ENCODE assay signal across 20 cellular contexts in the genomic region with DNA sequence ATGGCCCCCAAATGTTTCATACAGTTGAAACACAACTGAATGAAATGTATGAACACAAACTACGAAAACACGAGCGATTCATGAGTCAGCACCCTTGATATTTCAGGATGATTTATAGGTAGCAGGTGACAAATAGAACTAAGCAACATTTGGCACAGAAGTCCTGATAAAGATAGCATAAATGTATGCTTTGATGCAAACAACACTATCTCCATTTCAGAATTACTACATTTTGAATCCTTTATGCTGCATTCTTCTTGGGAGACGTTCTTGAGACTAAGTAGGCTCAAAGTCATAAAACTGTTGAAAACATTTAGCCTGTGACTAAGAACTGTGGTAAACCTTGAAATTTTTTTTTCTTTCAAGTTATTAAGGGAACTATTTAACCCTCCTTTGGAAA.
A peak's percentile ranks its signal among the peaks of the same experiment; 100 is the strongest.
DNase-seq lines count a peak whose midpoint lies in the region; ATAC-seq, FAIRE-seq and TF ChIP-seq lines count a peak whose summit lies in the region.
"Had no signal": no experiment of that assay in that cellular context is flagged by ENCODE, and none has a peak within 500 bp of the region (broad histone marks: within the 10 kb centered on the region; RNA-seq: fewer than 3 reads in every experiment).

No MANE protein-coding gene starts in this region.

- no peaks in the 10 kb centered on the region for H3K79me2 ChIP-seq in GM12878 (ENCODE audit: control insufficient read depth, insufficient read depth, low read length)

- CTCF ChIA-PET in AG04449 (lab: Yijun Ruan, JAX), result no interaction called here
- CTCF ChIA-PET in GM12878 (lab: Yijun Ruan, JAX), result no interaction called here

- no peak for TF ChIP-seq EP300 in GM12878 (IDR thresholded peaks at IDR 0.05; ENCODE audit: borderline replicate concordance in 1 of 2, control insufficient read depth in 1 of 2, low read depth in 2 of 2, low read length in 2 of 2)
- no peak for TF ChIP-seq EP300 in ovary (IDR thresholded peaks at IDR 0.05)

- no peak for TF ChIP-seq RAD21 in GM12878 (IDR thresholded peaks at IDR 0.05; ENCODE audit: insufficient read depth, low read depth, low read length)

- SMC1A ChIA-PET in GM12878 (lab: Charles Lee; ENCODE audit: uncharacterized antibody, unreplicated experiment), result no interaction called here

- TF ChIP-seq POLR2A in GM12878 (IDR thresholded peaks at IDR 0.05; ENCODE audit: low read depth, low read length) (no peak), ovary (IDR thresholded peaks at IDR 0.05) (no peak)

- in situ Hi-C loops in GM12878 (cut with MboI), result no loop called here

- no peak for TF ChIP-seq CTCF in AG04449 (IDR thresholded peaks at IDR 0.05; ENCODE audit: insufficient read depth, low read length, missing control alignments)
- no peak for TF ChIP-seq CTCF in HFF-Myc (IDR thresholded peaks at IDR 0.05; ENCODE audit: low read depth, low read length, missing control alignments)
- TF ChIP-seq CTCF in GM12878 (IDR thresholded peaks at IDR 0.05 in 2 of 3, conservative IDR thresholded peaks at IDR 0.05 in 1 of 3; ENCODE audit: control insufficient read depth in 2 of 3, extremely low read depth in 1 of 3, insufficient read depth in 1 of 3, low read depth in 3 of 3, low read length in 3 of 3), result no peak
- no peak for TF ChIP-seq CTCF in ovary (IDR thresholded peaks at IDR 0.05)
- no peak for TF ChIP-seq CTCF in upper lobe of right lung (IDR thresholded peaks at IDR 0.05)

- H3K27ac ChIP-seq in GM12878 (ENCODE audit: control insufficient read depth, insufficient read depth) (peak overlapping the region; percentile 29; the same call in 1 of the 2 replicates), ovary (peak overlapping the region in 1 of 2 donors; percentile 5), upper lobe of right lung (no peak overlapping the region)
- H3K27ac ChIP-seq: brain microvascular endothelial cell had no signal

- no peaks in the 10 kb centered on the region for H3K27me3 ChIP-seq in GM12878 (replicated peaks in 1 of 2; ENCODE audit: control insufficient read depth in 2 of 2, insufficient read depth in 2 of 2, low read length in 1 of 2)
- no peaks in the 10 kb centered on the region for H3K27me3 ChIP-seq in ovary
- no peaks in the 10 kb centered on the region for H3K27me3 ChIP-seq in upper lobe of right lung
- H3K27me3 ChIP-seq: brain microvascular endothelial cell had no signal

- ATAC-seq in GM12878, result no peak; the same call in 1 of the 3 replicates
- ATAC-seq in upper lobe of right lung, result no peak
- ATAC-seq: esophagus mucosa; left lobe of liver; stimulated activated naive B cell treated with anti-CD40 and anti-IgM and Interleukin-4, amounts not matched to agents 10 μg/mL and 1 μg/mL and 100 μg/mL, for 72 hours had no signal

- no peak for FAIRE-seq in GM12878 (lab: Jason Lieb, UNC)

- H3K4me2 ChIP-seq in GM12878 (ENCODE audit: control insufficient read depth, insufficient read depth), result peak overlapping the region; percentile 68

- peak; percentile 36 for DNase-seq in AG04449 (ENCODE audit: low read depth, low spot score)
- peak; percentile 11 for DNase-seq in HFF-Myc (ENCODE audit: extremely low read depth, low read depth)
- DNase-seq in GM12878 (ENCODE audit: low read depth, low spot score), result no peak
- no peak for DNase-seq in ovary
- DNase-seq in D341Med (ENCODE audit: low spot score), result no peak
- no peak for DNase-seq in upper lobe of right lung
- no peak for DNase-seq in DMS53 (lab: John Stamatoyannopoulos, UW)
- no peak for DNase-seq in ureter (ENCODE audit: low spot score)
- DNase-seq: activated CD4-positive, CD25-positive, alpha-beta regulatory T cell; activated effector memory CD4-positive, alpha-beta T cell treated with anti-CD3 and anti-CD28 coated beads, Interleukin-2, amount 50 U/mL, for 16 hours; brain microvascular endothelial cell; GDM1; NCI-H187; NCI-H446; SIG-M5; stimulated activated naive B cell treated with anti-CD40 and anti-IgM and Interleukin-4, amounts not matched to agents 10 μg/mL and 1 μg/mL and 100 μg/mL, for 72 hours; T-helper 2 cell; trophoblast cell had no signal

- no peaks in the 10 kb centered on the region for H4K20me1 ChIP-seq in GM12878 (ENCODE audit: control insufficient read depth, insufficient read depth)

- no peak overlapping the region for H3K9ac ChIP-seq in GM12878 (ENCODE audit: control insufficient read depth, insufficient read depth, low read length)

- H3K4me3 ChIP-seq in AG04449 (ENCODE audit: low read depth, low read length), result no peak overlapping the region
- H3K4me3 ChIP-seq in HFF-Myc (replicated peaks; ENCODE audit: low read depth, low read length), result no peak overlapping the region
- H3K4me3 ChIP-seq in GM12878, result 0 out of 2 replicates have a peak overlapping the region, but pooled peaks have one; percentile 3
- H3K4me3 ChIP-seq in ovary, result peak overlapping the region; percentile 14
- no peak overlapping the region for H3K4me3 ChIP-seq in upper lobe of right lung

- RAD21 ChIA-PET in GM12878 (lab: Charles Lee; ENCODE audit: unreplicated experiment), result no interaction called here

- BruUV-seq in GM12878 (replicated peaks; lab: Mats Ljungman, UMichigan), result no TSS peak

- H3K4me1 ChIP-seq in GM12878 (ENCODE audit: control insufficient read depth, insufficient read depth, low read length) (peaks cover 32% of the 10 kb centered on the region), ovary (ENCODE audit: insufficient read depth) (peaks cover 16% of the 10 kb centered on the region), upper lobe of right lung (peaks cover 5% of the 10 kb centered on the region)

- 76% methylated on average over 4 of the region's 4 CpGs for WGBS in GM12878 (ENCODE audit: insufficient coverage, insufficient replicate concordance, low lambda C conversion rate, missing lambda C conversion rate)
- WGBS in ovary, 3 donors, result 14 to 19% (median 15%) methylated on average over 4 of the region's 4 CpGs

- intact Hi-C loops in GM12878 (cut with micrococcal nuclease; ENCODE audit: unreplicated experiment) (no loop called here), ovary (cut with DNase I) (no loop called here), upper lobe of right lung (cut with DNase I) (no loop called here)

- no peaks in the 10 kb centered on the region for H3K9me3 ChIP-seq in GM12878 (replicated peaks; ENCODE audit: control insufficient read depth, insufficient read depth, low read length)
- H3K9me3 ChIP-seq in ovary, result no peaks in the 10 kb centered on the region
- no peaks in the 10 kb centered on the region for H3K9me3 ChIP-seq in upper lobe of right lung

- no peaks in the 10 kb centered on the region for H3K36me3 ChIP-seq in GM12878 (ENCODE audit: control insufficient read depth in 2 of 2, insufficient read depth in 2 of 2, low read length in 1 of 2)
- no peaks in the 10 kb centered on the region for H3K36me3 ChIP-seq in ovary
- H3K36me3 ChIP-seq in upper lobe of right lung, result no peaks in the 10 kb centered on the region
- H3K36me3 ChIP-seq: brain microvascular endothelial cell had no signal

- POLR2A ChIA-PET in AG04449 (lab: Yijun Ruan, JAX) (no interaction called here), GM12878 (lab: Charles Lee) (no interaction called here)

- H2AFZ ChIP-seq in GM12878 (ENCODE audit: control insufficient read depth, low read depth, low read length), result peak overlapping the region; percentile 64

TF ChIP-seq in GM12878, 131 proteins besides CTCF, POLR2A, EP300 and RAD21:
- TF ChIP-seq MEF2B (IDR thresholded peaks at IDR 0.05; ENCODE audit: partially characterized antibody, poor library complexity, severe bottlenecking) (no peak), SPI1 (IDR thresholded peaks at IDR 0.05; ENCODE audit: borderline replicate concordance, insufficient read depth, low read depth, low read length) (no peak), JUND (IDR thresholded peaks at IDR 0.05; ENCODE audit: low read depth, low read length) (no peak), EGR1 (IDR thresholded peaks at IDR 0.05; ENCODE audit: borderline replicate concordance in 1 of 2, low read depth in 2 of 2, low read length in 2 of 2) (no peak), ZNF24 (IDR thresholded peaks at IDR 0.05) (no peak), MTA3 (IDR thresholded peaks at IDR 0.05; ENCODE audit: borderline replicate concordance, low read length) (no peak), ATF3 (IDR thresholded peaks at IDR 0.05; ENCODE audit: borderline replicate concordance, extremely low read depth, low read depth, low read length) (no peak)
- TF ChIP-seq, protein P1, sequence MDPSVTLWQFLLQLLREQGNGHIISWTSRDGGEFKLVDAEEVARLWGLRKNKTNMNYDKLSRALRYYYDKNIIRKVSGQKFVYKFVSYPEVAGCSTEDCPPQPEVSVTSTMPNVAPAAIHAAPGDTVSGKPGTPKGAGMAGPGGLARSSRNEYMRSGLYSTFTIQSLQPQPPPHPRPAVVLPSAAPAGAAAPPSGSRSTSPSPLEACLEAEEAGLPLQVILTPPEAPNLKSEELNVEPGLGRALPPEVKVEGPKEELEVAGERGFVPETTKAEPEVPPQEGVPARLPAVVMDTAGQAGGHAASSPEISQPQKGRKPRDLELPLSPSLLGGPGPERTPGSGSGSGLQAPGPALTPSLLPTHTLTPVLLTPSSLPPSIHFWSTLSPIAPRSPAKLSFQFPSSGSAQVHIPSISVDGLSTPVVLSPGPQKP (IDR thresholded peaks at IDR 0.05; ENCODE audit: low read depth, low read length), result no peak
- TF ChIP-seq, protein P2, sequence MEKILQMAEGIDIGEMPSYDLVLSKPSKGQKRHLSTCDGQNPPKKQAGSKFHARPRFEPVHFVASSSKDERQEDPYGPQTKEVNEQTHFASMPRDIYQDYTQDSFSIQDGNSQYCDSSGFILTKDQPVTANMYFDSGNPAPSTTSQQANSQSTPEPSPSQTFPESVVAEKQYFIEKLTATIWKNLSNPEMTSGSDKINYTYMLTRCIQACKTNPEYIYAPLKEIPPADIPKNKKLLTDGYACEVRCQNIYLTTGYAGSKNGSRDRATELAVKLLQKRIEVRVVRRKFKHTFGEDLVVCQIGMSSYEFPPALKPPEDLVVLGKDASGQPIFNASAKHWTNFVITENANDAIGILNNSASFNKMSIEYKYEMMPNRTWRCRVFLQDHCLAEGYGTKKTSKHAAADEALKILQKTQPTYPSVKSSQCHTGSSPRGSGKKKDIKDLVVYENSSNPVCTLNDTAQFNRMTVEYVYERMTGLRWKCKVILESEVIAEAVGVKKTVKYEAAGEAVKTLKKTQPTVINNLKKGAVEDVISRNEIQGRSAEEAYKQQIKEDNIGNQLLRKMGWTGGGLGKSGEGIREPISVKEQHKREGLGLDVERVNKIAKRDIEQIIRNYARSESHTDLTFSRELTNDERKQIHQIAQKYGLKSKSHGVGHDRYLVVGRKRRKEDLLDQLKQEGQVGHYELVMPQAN (conservative IDR thresholded peaks at IDR 0.05), result no peak

Comparison
In these comparisons a context has a peak if more than half of its experiments do, and no peak if none do; other contexts are left out.
1. DNase-seq: peak in AG04449 (single experiment) and HFF-Myc (single experiment); none in GM12878 (single experiment), ovary (0 of 5), D341Med (single experiment), upper lobe of right lung (single experiment), DMS53 (single experiment) and ureter (single experiment).
2. H3K4me3 ChIP-seq: peak in GM12878 (single experiment) and ovary (single experiment); none in AG04449 (single experiment), HFF-Myc (single experiment) and upper lobe of right lung (single experiment).